Comparison of ENCODE assay signal across 20 cellular contexts in genomic region chr13:41144576-41144975, GRCh38. TPM values are rescaled to one million over a fixed set of nuclear protein-coding genes. Genes with fewer than 3 reads are reported as not detected.
DNase-seq lines count a peak whose midpoint lies in the region; ATAC-seq and TF ChIP-seq lines count a peak whose summit lies in the region.
"Had no signal": no experiment of that assay in that cellular context is flagged by ENCODE, and none has a peak within 500 bp of the region (broad histone marks: within the 10 kb centered on the region; RNA-seq: fewer than 3 reads in every experiment).

No MANE protein-coding gene starts in this region.

- H3K4me1 Mint-ChIP-seq in activated CD4-positive, alpha-beta T cell treated with anti-CD3 and anti-CD28 coated beads, Interleukin-2, amount 10 ng/mL, durations not matched to agents 24 days and 14 days = peaks cover 6% of the 10 kb centered on the region
- no peaks in the 10 kb centered on the region for H3K4me1 Mint-ChIP-seq in stimulated activated naive B cell treated with anti-CD40 and anti-IgM and Interleukin-4, amounts not matched to agents 10 μg/mL and 1 μg/mL and 100 μg/mL, for 72 hours
- H3K4me1 Mint-ChIP-seq in naive thymus-derived CD4-positive, alpha-beta T cell = peaks cover 0 to 2% (median 0%) of the 10 kb centered on the region in 7 donors
- H3K4me1 Mint-ChIP-seq: CD4-positive, alpha-beta memory T cell had no signal

- H3K9me3 ChIP-seq in osteoblast (ENCODE audit: low read depth, low read length) = peaks cover 7% of the 10 kb centered on the region
- peaks cover 3 to 23% (median 15%) of the 10 kb centered on the region in 3 experiments for H3K9me3 ChIP-seq in naive thymus-derived CD4-positive, alpha-beta T cell (ENCODE audit: control insufficient read depth in 2 of 3, low read length in 3 of 3)

- intact Hi-C loops in activated CD4-positive, alpha-beta T cell treated with anti-CD3 and anti-CD28 coated beads, Interleukin-2, amount 10 ng/mL, durations not matched to agents 24 days and 14 days (cut with micrococcal nuclease) = no loop called here
- intact Hi-C loops in naive thymus-derived CD4-positive, alpha-beta T cell (cut with micrococcal nuclease) = no loop called here

- CTCF ChIA-PET in RWPE1 (lab: Yijun Ruan, JAX) = no interaction called here
- CTCF ChIA-PET in naive thymus-derived CD4-positive, alpha-beta T cell (lab: Charles Lee) = no interaction called here

- TF ChIP-seq CTCF in RWPE1 (conservative IDR thresholded peaks at IDR 0.05; ENCODE audit: low read depth) = no peak
- no peak for TF ChIP-seq CTCF in osteoblast (IDR thresholded peaks at IDR 0.05; ENCODE audit: extremely low read depth, low read depth, low read length)

- no peak for ATAC-seq in GM19452 (IDR thresholded peaks at IDR 0.05; ENCODE audit: unreplicated experiment)
- no peak for ATAC-seq in stimulated activated naive B cell treated with anti-CD40 and anti-IgM and Interleukin-4, amounts not matched to agents 10 μg/mL and 1 μg/mL and 100 μg/mL, for 72 hours (replicated peaks)
- no peak for ATAC-seq in naive thymus-derived CD4-positive, alpha-beta T cell
- ATAC-seq: PC-3 had no signal

- no peak overlapping the region for H3K27ac Mint-ChIP-seq in activated CD4-positive, alpha-beta T cell treated with anti-CD3 and anti-CD28 coated beads, Interleukin-2, amount 10 ng/mL, durations not matched to agents 24 days and 14 days
- H3K27ac Mint-ChIP-seq in stimulated activated naive B cell treated with anti-CD40 and anti-IgM and Interleukin-4, amounts not matched to agents 10 μg/mL and 1 μg/mL and 100 μg/mL, for 72 hours = no peak overlapping the region
- no peak overlapping the region for H3K27ac Mint-ChIP-seq in naive thymus-derived CD4-positive, alpha-beta T cell
- H3K27ac Mint-ChIP-seq: CD4-positive, alpha-beta memory T cell had no signal

- peak; percentile 27 for DNase-seq in activated CD4-positive, alpha-beta T cell treated with anti-CD3 and anti-CD28 coated beads, Interleukin-2, amount 10 ng/mL, durations not matched to agents 24 days and 14 days
- DNase-seq in activated CD4-positive, alpha-beta T cell treated with anti-CD3 and anti-CD28 coated beads for 4 hours = no peak
- no peak for DNase-seq in RWPE1 (ENCODE audit: low spot score)
- DNase-seq in epithelial cell of prostate (ENCODE audit: low read depth, low spot score) = no peak
- DNase-seq in osteoblast (ENCODE audit: insufficient read length, low spot score, missing footprints) = no peak
- no peak for DNase-seq in stimulated activated naive B cell treated with anti-CD40 and anti-IgM and Interleukin-4, amounts not matched to agents 10 μg/mL and 1 μg/mL and 100 μg/mL, for 72 hours
- no peak for DNase-seq in naive thymus-derived CD4-positive, alpha-beta T cell
- DNase-seq: CD4-positive, alpha-beta memory T cell; DMS153; GF-D8; GOT3; NCI-H1092 treated with DMSO at 0.1 percent for 48 hours; NCI-H146; NCI-H2081 treated with DMSO at 0.1 percent for 48 hours; NCI-H524 treated with DMSO at 0.1 percent for 48 hours; PC-3; RPMI8226 had no signal

- H3K4me1 ChIP-seq in osteoblast (ENCODE audit: insufficient read depth, low read length) = peaks cover 9% of the 10 kb centered on the region
- no peaks in the 10 kb centered on the region for H3K4me1 ChIP-seq in naive thymus-derived CD4-positive, alpha-beta T cell (ENCODE audit: control insufficient read depth in 2 of 2, insufficient read depth in 2 of 2, low read length in 2 of 2)

- no peaks in the 10 kb centered on the region for H3K36me3 ChIP-seq in osteoblast (ENCODE audit: insufficient read depth, low read length)
- H3K36me3 ChIP-seq in naive thymus-derived CD4-positive, alpha-beta T cell (ENCODE audit: control insufficient read depth in 2 of 3, insufficient read depth in 3 of 3, low read length in 3 of 3) = no peaks in the 10 kb centered on the region
- H3K36me3 ChIP-seq: SJSA1 had no signal

- no peak overlapping the region for H2AFZ ChIP-seq in osteoblast (ENCODE audit: low read length)

- H3K27ac ChIP-seq in RWPE1 = peak overlapping the region; percentile 84
- H3K27ac ChIP-seq in epithelial cell of prostate = peak overlapping the region; percentile 48
- H3K27ac ChIP-seq in osteoblast (ENCODE audit: low read depth, low read length) = peak overlapping the region; percentile 36
- H3K27ac ChIP-seq in naive thymus-derived CD4-positive, alpha-beta T cell (ENCODE audit: low read depth, low read length) = no peak overlapping the region
- H3K27ac ChIP-seq: KMS-11, SJSA1 had no signal

- no peak overlapping the region for H3K4me2 ChIP-seq in osteoblast (ENCODE audit: insufficient read depth, low read length)
- H3K4me2 ChIP-seq: KMS-11 had no signal

- no peaks in the 10 kb centered on the region for H3K27me3 ChIP-seq in osteoblast (ENCODE audit: insufficient read depth, low read length)
- no peaks in the 10 kb centered on the region for H3K27me3 ChIP-seq in naive thymus-derived CD4-positive, alpha-beta T cell (ENCODE audit: control insufficient read depth in 2 of 2, insufficient read depth in 2 of 2, low read length in 2 of 2)
- H3K27me3 ChIP-seq: SJSA1 had no signal

- H3K79me2 ChIP-seq in osteoblast (ENCODE audit: insufficient read depth, low read length) = no peaks in the 10 kb centered on the region

- no peaks in the 10 kb centered on the region for H4K20me1 ChIP-seq in osteoblast (ENCODE audit: insufficient read depth, low read length)

- no peaks in the 10 kb centered on the region for H3K27me3 Mint-ChIP-seq in activated CD4-positive, alpha-beta T cell treated with anti-CD3 and anti-CD28 coated beads, Interleukin-2, amount 10 ng/mL, durations not matched to agents 24 days and 14 days
- no peaks in the 10 kb centered on the region for H3K27me3 Mint-ChIP-seq in stimulated activated naive B cell treated with anti-CD40 and anti-IgM and Interleukin-4, amounts not matched to agents 10 μg/mL and 1 μg/mL and 100 μg/mL, for 72 hours
- H3K27me3 Mint-ChIP-seq in naive thymus-derived CD4-positive, alpha-beta T cell = no peaks in the 10 kb centered on the region
- H3K27me3 Mint-ChIP-seq: CD4-positive, alpha-beta memory T cell had no signal

- POLR2A ChIA-PET in RWPE1 (lab: Yijun Ruan, JAX; ENCODE audit: low non-redundant PET) = no interaction called here
- POLR2A ChIA-PET in naive thymus-derived CD4-positive, alpha-beta T cell (lab: Charles Lee) = no interaction called here

- H3K4me3 ChIP-seq in osteoblast (ENCODE audit: insufficient read depth, low read length) = no peak overlapping the region
- H3K4me3 ChIP-seq in naive thymus-derived CD4-positive, alpha-beta T cell (ENCODE audit: low read length) = no peak overlapping the region
- H3K4me3 ChIP-seq: SJSA1 had no signal

- peaks cover 24% of the 10 kb centered on the region for H3K9me3 Mint-ChIP-seq in activated CD4-positive, alpha-beta T cell treated with anti-CD3 and anti-CD28 coated beads, Interleukin-2, amount 10 ng/mL, durations not matched to agents 24 days and 14 days
- peaks cover 16 to 18% of the 10 kb centered on the region in 2 donors for H3K9me3 Mint-ChIP-seq in stimulated activated naive B cell treated with anti-CD40 and anti-IgM and Interleukin-4, amounts not matched to agents 10 μg/mL and 1 μg/mL and 100 μg/mL, for 72 hours
- H3K9me3 Mint-ChIP-seq in naive thymus-derived CD4-positive, alpha-beta T cell = peaks cover 6 to 40% (median 25%) of the 10 kb centered on the region in 11 donors

- no peak overlapping the region for H3K4me3 Mint-ChIP-seq in activated CD4-positive, alpha-beta T cell treated with anti-CD3 and anti-CD28 coated beads, Interleukin-2, amount 10 ng/mL, durations not matched to agents 24 days and 14 days
- H3K4me3 Mint-ChIP-seq in stimulated activated naive B cell treated with anti-CD40 and anti-IgM and Interleukin-4, amounts not matched to agents 10 μg/mL and 1 μg/mL and 100 μg/mL, for 72 hours = no peak overlapping the region
- no peak overlapping the region for H3K4me3 Mint-ChIP-seq in naive thymus-derived CD4-positive, alpha-beta T cell
- H3K4me3 Mint-ChIP-seq: CD4-positive, alpha-beta memory T cell had no signal

- H3K36me3 Mint-ChIP-seq in activated CD4-positive, alpha-beta T cell treated with anti-CD3 and anti-CD28 coated beads, Interleukin-2, amount 10 ng/mL, durations not matched to agents 24 days and 14 days (ENCODE audit: low read depth) = peaks cover 18% of the 10 kb centered on the region
- H3K36me3 Mint-ChIP-seq in stimulated activated naive B cell treated with anti-CD40 and anti-IgM and Interleukin-4, amounts not matched to agents 10 μg/mL and 1 μg/mL and 100 μg/mL, for 72 hours = peaks cover 12 to 28% of the 10 kb centered on the region in 2 donors
- peaks cover 17 to 42% (median 34%) of the 10 kb centered on the region in 5 donors for H3K36me3 Mint-ChIP-seq in naive thymus-derived CD4-positive, alpha-beta T cell

RNA-seq across cellular contexts. Expression of gene KBTBD6, which starts 12.0 kb away (rescaled TPM):
- 6.3 and 6.8 TPM in 2 replicates for total RNA-seq in activated CD4-positive, alpha-beta T cell treated with anti-CD3 and anti-CD28 coated beads, Interleukin-2, amount 10 ng/mL, durations not matched to agents 24 days and 14 days
- 9.0 and 9.1 TPM in 2 replicates for total RNA-seq in osteoblast
- 1 to 10 TPM; 3.9 to 9.2 (median 7.7) TPM for total RNA-seq in naive thymus-derived CD4-positive, alpha-beta T cell
- polyA plus RNA-seq in naive thymus-derived CD4-positive, alpha-beta T cell = 1 to 10 TPM; 3.0 to 3.2 TPM

RNA-seq across cellular contexts. Expression of gene KBTBD7, which starts 49.8 kb away (rescaled TPM):
- 5.6 and 6.2 TPM in 2 replicates for total RNA-seq in activated CD4-positive, alpha-beta T cell treated with anti-CD3 and anti-CD28 coated beads, Interleukin-2, amount 10 ng/mL, durations not matched to agents 24 days and 14 days
- total RNA-seq in osteoblast = 5.4 and 5.6 TPM in 2 replicates
- total RNA-seq in naive thymus-derived CD4-positive, alpha-beta T cell = 10 to 100 TPM in 3 of 5 experiments, 1 to 10 TPM in 2; 2.8 to 12.9 (median 11.5) TPM
- 10 to 100 TPM in 1 of 2 donors, 1 to 10 TPM in 1; 6.5 to 12.1 TPM for polyA plus RNA-seq in naive thymus-derived CD4-positive, alpha-beta T cell
